ENCODE assay signal across 21 cellular contexts in the genomic region with DNA sequence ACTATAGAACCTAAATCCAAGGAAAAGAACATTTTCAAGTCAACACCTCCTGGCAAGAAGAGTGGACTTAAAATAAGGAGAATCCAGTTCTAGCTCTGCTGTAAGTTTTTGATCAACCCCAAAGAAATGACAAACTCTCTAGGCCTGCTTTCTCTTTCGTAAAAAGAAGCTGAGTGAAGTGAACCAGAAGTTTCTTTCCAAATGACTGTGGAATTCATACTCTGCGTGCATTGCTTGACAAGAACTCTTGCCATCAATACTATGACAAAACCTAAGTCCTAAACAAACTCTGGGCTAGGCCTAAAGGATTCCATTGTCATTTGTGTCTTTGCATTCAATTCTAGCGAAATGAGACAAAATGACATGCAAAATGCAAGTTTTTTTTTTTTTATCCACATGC.
DNase-seq lines count a peak whose midpoint lies in the region; ATAC-seq, FAIRE-seq and TF ChIP-seq lines count a peak whose summit lies in the region.
"Had no signal": no experiment of that assay in that cellular context is flagged by ENCODE, and none has a peak within 500 bp of the region (broad histone marks: within the 10 kb centered on the region; RNA-seq: fewer than 3 reads in every experiment).

No MANE protein-coding gene starts in this region.

- TF ChIP-seq EP300 in A549 (IDR thresholded peaks at IDR 0.05): no peak

- POLR2A ChIA-PET in A549 (lab: Yijun Ruan, JAX): no interaction called here

- FAIRE-seq in A549 (lab: Jason Lieb, UNC) (peak; percentile 70), astrocyte (lab: Jason Lieb, UNC) (no peak)
- FAIRE-seq: GM12891, GM19239, HepG2 had no signal

- H3K27me3 Mint-ChIP-seq in astrocyte (ENCODE audit: low read depth, unreplicated experiment): no peaks in the 10 kb centered on the region
- H3K27me3 Mint-ChIP-seq: B cell, IgD-negative memory B cell had no signal

- no peak overlapping the region for H3K4me3 Mint-ChIP-seq in astrocyte (ENCODE audit: unreplicated experiment)
- H3K4me3 Mint-ChIP-seq: B cell; CD8-positive, alpha-beta T cell; IgD-negative memory B cell had no signal

- CTCF ChIA-PET in A549 (lab: Yijun Ruan, JAX): no interaction called here

- no peaks in the 10 kb centered on the region for H3K9me3 Mint-ChIP-seq in astrocyte (ENCODE audit: unreplicated experiment)
- H3K9me3 Mint-ChIP-seq: CD8-positive, alpha-beta T cell had no signal

- H3K9me3 ChIP-seq in A549 (no peaks in the 10 kb centered on the region), astrocyte (ENCODE audit: insufficient read depth, low read depth, low read length) (no peaks in the 10 kb centered on the region), right cardiac atrium (ENCODE audit: control insufficient read depth, low read length) (no peaks in the 10 kb centered on the region)
- H3K9me3 ChIP-seq: BLaER1 treated with 17β-estradiol and CSF1 and Interleukin-3, amounts not matched to agents 10 nM and 100 nM had no signal

- no peak for TF ChIP-seq CTCF in A549 (IDR thresholded peaks at IDR 0.05)
- TF ChIP-seq CTCF in astrocyte (IDR thresholded peaks at IDR 0.05; ENCODE audit: insufficient read depth, low read depth, low read length): no peak

- no peak for TF ChIP-seq RAD21 in A549 (conservative IDR thresholded peaks at IDR 0.05 in 1 of 2, IDR thresholded peaks at IDR 0.05 in 1 of 2)

- H3K79me2 ChIP-seq in astrocyte (ENCODE audit: insufficient read depth, low read length): no peaks in the 10 kb centered on the region

- no peak for ATAC-seq in A549
- ATAC-seq in GM18868 (IDR thresholded peaks at IDR 0.05; ENCODE audit: unreplicated experiment): peak; percentile 52
- no peak for ATAC-seq in right cardiac atrium
- ATAC-seq: CD8-positive, alpha-beta T cell; HepG2 had no signal

- no peaks in the 10 kb centered on the region for H3K36me3 Mint-ChIP-seq in astrocyte (ENCODE audit: low read depth, unreplicated experiment)
- H3K36me3 Mint-ChIP-seq: CD8-positive, alpha-beta T cell had no signal

- TF ChIP-seq POLR2A in A549 (IDR thresholded peaks at IDR 0.05; ENCODE audit: low read length): no peak

- no peak overlapping the region for H3K27ac ChIP-seq in A549
- H3K27ac ChIP-seq in astrocyte (ENCODE audit: low read depth, low read length): no peak overlapping the region
- no peak overlapping the region for H3K27ac ChIP-seq in right cardiac atrium (ENCODE audit: low read length)
- H3K27ac ChIP-seq: 22Rv1; BLaER1 treated with 17β-estradiol and CSF1 and Interleukin-3, amounts not matched to agents 10 nM and 100 nM had no signal

- WGBS in A549 (ENCODE audit: missing lambda C conversion rate): 60% methylated on average over 3 of the region's 3 CpGs
- 82% methylated on average over 3 of the region's 3 CpGs for WGBS in right cardiac atrium

- H3K9ac ChIP-seq in astrocyte (ENCODE audit: low read length): no peak overlapping the region
- H3K9ac ChIP-seq: BLaER1 treated with 17β-estradiol and CSF1 and Interleukin-3, amounts not matched to agents 10 nM and 100 nM had no signal

- H3K4me1 ChIP-seq in A549 (no peaks in the 10 kb centered on the region), astrocyte (ENCODE audit: insufficient read depth, low read length) (no peaks in the 10 kb centered on the region), right cardiac atrium (ENCODE audit: control insufficient read depth, insufficient read depth, low read length) (no peaks in the 10 kb centered on the region)
- H3K4me1 ChIP-seq: BLaER1 treated with 17β-estradiol and CSF1 and Interleukin-3, amounts not matched to agents 10 nM and 100 nM had no signal

- H3K27ac Mint-ChIP-seq in astrocyte (ENCODE audit: unreplicated experiment): no peak overlapping the region
- H3K27ac Mint-ChIP-seq: B cell; CD8-positive, alpha-beta T cell; IgD-negative memory B cell had no signal

- no peaks in the 10 kb centered on the region for H3K36me3 ChIP-seq in astrocyte (ENCODE audit: insufficient read depth, low read length)
- H3K36me3 ChIP-seq: BLaER1 treated with 17β-estradiol and CSF1 and Interleukin-3, amounts not matched to agents 10 nM and 100 nM had no signal

- no peak overlapping the region for H3K4me3 ChIP-seq in A549
- no peak overlapping the region for H3K4me3 ChIP-seq in astrocyte (ENCODE audit: insufficient read depth, low read depth, low read length)
- H3K4me3 ChIP-seq in right cardiac atrium (ENCODE audit: low read length): no peak overlapping the region
- H3K4me3 ChIP-seq: BLaER1 treated with 17β-estradiol and CSF1 and Interleukin-3, amounts not matched to agents 10 nM and 100 nM had no signal

- H3K4me1 Mint-ChIP-seq in astrocyte (ENCODE audit: low read depth, unreplicated experiment): peaks cover 6% of the 10 kb centered on the region
- H3K4me1 Mint-ChIP-seq: B cell, IgD-negative memory B cell had no signal

- no peak overlapping the region for H3K4me2 ChIP-seq in A549
- no peak overlapping the region for H3K4me2 ChIP-seq in astrocyte (ENCODE audit: low read length)
- H3K4me2 ChIP-seq: BLaER1 treated with 17β-estradiol and CSF1 and Interleukin-3, amounts not matched to agents 10 nM and 100 nM had no signal

- no peaks in the 10 kb centered on the region for H4K20me1 ChIP-seq in astrocyte (ENCODE audit: insufficient read depth, low read length)
- H4K20me1 ChIP-seq: BLaER1 treated with 17β-estradiol and CSF1 and Interleukin-3, amounts not matched to agents 10 nM and 100 nM had no signal

- intact Hi-C loops in right cardiac atrium (cut with DNase I): no loop called here

- DNase-seq in A549 (ENCODE audit: low read depth in 1 of 2, low spot score in 1 of 2) (no peak), astrocyte (ENCODE audit: low read depth) (peak; percentile 30), fibroblast of peridontal ligament (ENCODE audit: extremely low read depth) (peak; percentile 10), right cardiac atrium (no peak), amygdala (lab: John Stamatoyannopoulos, UW) (no peak)
- no peak for DNase-seq in activated CD4-positive, CD25-positive, alpha-beta regulatory T cell treated with anti-CD3 and anti-CD28 coated beads, Interleukin-2, amount 50 U/mL, for 72 hours
- DNase-seq: Calu3; CD8-positive, alpha-beta T cell; DMS79 treated with DMSO at 0.1 percent for 48 hours; GF-D8; HCEC 1CT; Karpas-422; KBM-7 had no signal

- H3K27me3 ChIP-seq in astrocyte (ENCODE audit: insufficient read depth, low read length) (no peaks in the 10 kb centered on the region), right cardiac atrium (ENCODE audit: control insufficient read depth, insufficient read depth) (no peaks in the 10 kb centered on the region)
- H3K27me3 ChIP-seq: BLaER1 treated with 17β-estradiol and CSF1 and Interleukin-3, amounts not matched to agents 10 nM and 100 nM had no signal

- H2AFZ ChIP-seq in astrocyte (ENCODE audit: low read depth, low read length): no peak overlapping the region

TF ChIP-seq in A549, 52 proteins besides CTCF, POLR2A, EP300 and RAD21:
- TF ChIP-seq HOXB5 (CRISPR knock-in tag; IDR thresholded peaks at IDR 0.05) (no peak), NR3C1 (IDR thresholded peaks at IDR 0.05) (no peak), BCL3 (IDR thresholded peaks at IDR 0.05) (no peak), CBX2 (IDR thresholded peaks at IDR 0.05; ENCODE audit: borderline replicate concordance, low read depth) (no peak), PHF8 (IDR thresholded peaks at IDR 0.05; ENCODE audit: borderline replicate concordance, low read depth) (no peak), ZSCAN20 (CRISPR knock-in tag; IDR thresholded peaks at IDR 0.05) (no peak), MAFK (IDR thresholded peaks at IDR 0.05; ENCODE audit: partially characterized antibody) (no peak), POLR2AphosphoS2 (conservative IDR thresholded peaks at IDR 0.05; ENCODE audit: low read length) (no peak), MAX (IDR thresholded peaks at IDR 0.05) (no peak), KDM1A (IDR thresholded peaks at IDR 0.05; ENCODE audit: low read depth) (no peak), RNF2 (IDR thresholded peaks at IDR 0.05; ENCODE audit: borderline replicate concordance, low read depth) (no peak), SREBF2 (IDR thresholded peaks at IDR 0.05) (no peak)

Comparison
In these comparisons a context has a peak if more than half of its experiments do, and no peak if none do; other contexts are left out.
1. DNase-seq: peak in astrocyte (single experiment) and fibroblast of peridontal ligament (single experiment); none in A549 (0 of 2), right cardiac atrium (0 of 3), activated CD4-positive, CD25-positive, alpha-beta regulatory T cell treated with anti-CD3 and anti-CD28 coated beads, Interleukin-2, amount 50 U/mL, for 72 hours (single experiment) and amygdala (0 of 56).